In the genomic region with DNA sequence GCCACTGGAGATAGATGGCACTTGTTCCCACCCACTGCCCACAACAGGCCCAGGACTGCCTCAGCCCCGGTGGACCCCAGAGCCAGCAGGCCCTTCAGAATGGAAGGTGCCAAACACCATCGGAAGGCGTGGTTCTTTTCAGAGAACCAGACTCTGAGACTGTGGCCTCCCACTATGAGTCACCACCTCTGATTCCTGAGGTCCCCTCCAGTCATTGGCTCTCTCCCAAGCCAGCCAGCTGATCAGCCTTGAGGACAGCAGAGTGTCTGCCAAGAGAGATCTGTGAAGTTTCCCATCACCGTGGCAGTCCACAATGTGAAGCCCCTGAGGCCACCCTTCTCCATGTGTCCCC, we compare ENCODE assay signal across 8 cellular contexts. TPM values are rescaled to one million over a fixed set of nuclear protein-coding genes. Genes with fewer than 3 reads are reported as not detected.
DNase-seq lines count a peak whose midpoint lies in the region; ATAC-seq and TF ChIP-seq lines count a peak whose summit lies in the region.

No MANE protein-coding gene starts in this region.

- H3K36me3 ChIP-seq in RWPE2 (ENCODE audit: low read depth) (no peaks in the 10 kb centered on the region), mesenchymal stem cell (ENCODE audit: control insufficient read depth in 1 of 2, insufficient read depth in 2 of 2, low read depth in 1 of 2, low read length in 2 of 2) (no peaks in the 10 kb centered on the region)

- H3K9me3 ChIP-seq in RWPE2 (ENCODE audit: severe bottlenecking) (no peaks in the 10 kb centered on the region), mesenchymal stem cell (ENCODE audit: control insufficient read depth, low read length) (no peaks in the 10 kb centered on the region)

- H4K91ac ChIP-seq in mesenchymal stem cell (ENCODE audit: low read length): peak overlapping the region; percentile 40

- no peak overlapping the region for H3K4me3 ChIP-seq in RWPE2 (ENCODE audit: severe bottlenecking)
- H3K4me3 ChIP-seq in choroid plexus epithelial cell (ENCODE audit: low read depth, low read length): no peak overlapping the region
- H3K4me3 ChIP-seq in mesenchymal stem cell (ENCODE audit: insufficient read depth in 1 of 2, low read depth in 1 of 2, low read length in 2 of 2): peak overlapping the region in 1 of 2 experiments; percentile 14

- DNase-seq in COR-L47 (lab: John Stamatoyannopoulos, UW) (peak; percentile 56), RWPE2 (ENCODE audit: low spot score) (peak; percentile 91), choroid plexus epithelial cell (ENCODE audit: low read depth) (peak; percentile 92), mesenchymal stem cell (peak; percentile 96), ureter (ENCODE audit: low spot score) (peak; percentile 86), NCI-H1930 (lab: John Stamatoyannopoulos, UW) (no peak)

- H3K4me1 ChIP-seq in RWPE2 (ENCODE audit: insufficient read depth, poor library complexity, severe bottlenecking) (peaks cover 37% of the 10 kb centered on the region), mesenchymal stem cell (ENCODE audit: control insufficient read depth, insufficient read depth, low read depth, low read length) (peaks cover 26% of the 10 kb centered on the region)

- H3K4ac ChIP-seq in mesenchymal stem cell (ENCODE audit: low read depth in 1 of 2, low read length in 2 of 2): peak overlapping the region; percentile 26 to 83

- H2AFZ ChIP-seq in mesenchymal stem cell (ENCODE audit: low read depth, low read length): peak overlapping the region; percentile 36

- peak overlapping the region; percentile 22 for H3K9ac ChIP-seq in mesenchymal stem cell (ENCODE audit: low read length)

- H3K14ac ChIP-seq in mesenchymal stem cell (ENCODE audit: low read length in 2 of 2): peak overlapping the region in 1 of 2 experiments; percentile 50

- peak overlapping the region; percentile 30 for H4K8ac ChIP-seq in mesenchymal stem cell (ENCODE audit: low read length)

- H3K23ac ChIP-seq in mesenchymal stem cell (ENCODE audit: low read length in 2 of 2): no peak overlapping the region

- H2BK12ac ChIP-seq in mesenchymal stem cell (ENCODE audit: low read length in 2 of 2): peak overlapping the region; percentile 49 to 97

- H3K27me3 ChIP-seq in RWPE2 (ENCODE audit: insufficient read depth, poor library complexity, severe bottlenecking) (no peaks in the 10 kb centered on the region), mesenchymal stem cell (ENCODE audit: control insufficient read depth in 1 of 2, insufficient read depth in 1 of 2, low read length in 2 of 2) (no peaks in the 10 kb centered on the region)

- 3% methylated on average over 4 of the region's 4 CpGs for WGBS in mesenchymal stem cell

- no peaks in the 10 kb centered on the region for H3K79me1 ChIP-seq in mesenchymal stem cell (replicated peaks; ENCODE audit: low read length, poor library complexity, severe bottlenecking)

- H2BK120ac ChIP-seq in mesenchymal stem cell (ENCODE audit: low read depth, low read length): peak overlapping the region; percentile 3

- TF ChIP-seq CTCF in RWPE2 (IDR thresholded peaks at IDR 0.05; ENCODE audit: poor library complexity, severe bottlenecking) (no peak), choroid plexus epithelial cell (conservative IDR thresholded peaks at IDR 0.05; ENCODE audit: low read depth, low read length) (no peak)

- H2BK15ac ChIP-seq in mesenchymal stem cell (ENCODE audit: low read depth, poor library complexity, severe bottlenecking): no peak overlapping the region

- ATAC-seq in GM19397 (IDR thresholded peaks at IDR 0.05; ENCODE audit: unreplicated experiment): peak; percentile 60
- peak; percentile 95 for ATAC-seq in HG03196 (IDR thresholded peaks at IDR 0.05; ENCODE audit: unreplicated experiment)
- peak; percentile 45 for ATAC-seq in RWPE2 (ENCODE audit: low read depth)

- H3K27ac ChIP-seq in RWPE2 (ENCODE audit: poor library complexity, severe bottlenecking): no peak overlapping the region
- H3K27ac ChIP-seq in mesenchymal stem cell (ENCODE audit: low read length, poor library complexity, severe bottlenecking): no peak overlapping the region

- H2BK5ac ChIP-seq in mesenchymal stem cell (ENCODE audit: low read depth, low read length, poor library complexity, severe bottlenecking): no peak overlapping the region

- H3K4me2 ChIP-seq in mesenchymal stem cell (ENCODE audit: low read length, poor library complexity, severe bottlenecking): peak overlapping the region; percentile 30

- no peak overlapping the region for H2AK5ac ChIP-seq in mesenchymal stem cell (ENCODE audit: low read length, severe bottlenecking)

- H3K18ac ChIP-seq in mesenchymal stem cell (ENCODE audit: low read depth in 1 of 2, low read length in 2 of 2): peak overlapping the region; percentile 40 to 91

RNA-seq across cellular contexts. Expression of a gene that starts 10.4 kb away (rescaled TPM):
- 19.4 TPM for polyA plus RNA-seq in mesenchymal stem cell (2013, experiment 1 of 2)
- polyA plus RNA-seq in mesenchymal stem cell (2013, experiment 2 of 2): 19.7 TPM
- total RNA-seq in ureter: 73.2 TPM

RNA-seq across cellular contexts. Expression of a gene that starts 20.0 kb away (rescaled TPM):
- polyA plus RNA-seq in mesenchymal stem cell (2013, experiment 1 of 2): 0.06 TPM
- polyA plus RNA-seq in mesenchymal stem cell (2013, experiment 2 of 2): not detected
- not detected for total RNA-seq in ureter

Comparison
In these comparisons a context has a peak if more than half of its experiments do, and no peak if none do; other contexts are left out.
1. DNase-seq: peak in COR-L47 (single experiment), RWPE2 (single experiment), choroid plexus epithelial cell (single experiment), mesenchymal stem cell (single experiment) and ureter (single experiment); none in NCI-H1930 (0 of 2).
2. ATAC-seq: peak in every context shown above with its lines; median percentile 95 in HG03196; 60 in GM19397; 45 in RWPE2.